Comparison of ENCODE assay signal across 9 cellular contexts in the genomic region with DNA sequence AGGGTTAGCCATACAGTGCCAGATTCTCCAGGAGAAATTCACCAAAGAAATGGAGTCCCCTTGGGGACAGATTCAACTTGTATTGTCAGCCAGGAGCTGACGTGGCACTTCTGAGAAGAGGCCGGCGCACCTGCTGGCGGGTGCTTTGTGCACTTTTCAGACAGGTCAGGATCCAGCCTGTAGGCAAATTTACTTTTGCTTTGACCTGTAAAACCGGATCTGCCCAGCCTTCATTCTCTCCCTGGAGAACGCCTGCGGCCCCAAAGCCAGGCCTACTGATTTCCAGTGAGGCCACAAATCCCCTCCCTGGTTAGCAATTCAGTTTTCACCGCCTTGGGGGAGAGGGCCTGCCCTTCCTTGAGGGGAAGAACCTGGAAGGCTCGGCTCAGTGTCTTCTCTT. TPM values are rescaled to one million over a fixed set of nuclear protein-coding genes. Genes with fewer than 3 reads are reported as not detected.
DNase-seq lines count a peak whose midpoint lies in the region; ATAC-seq, FAIRE-seq and TF ChIP-seq lines count a peak whose summit lies in the region.
"Had no signal": no experiment of that assay in that cellular context is flagged by ENCODE, and none has a peak within 500 bp of the region (broad histone marks: within the 10 kb centered on the region; RNA-seq: fewer than 3 reads in every experiment).

No MANE protein-coding gene starts in this region.

- H3K36me3 ChIP-seq in bronchial epithelial cell (ENCODE audit: control insufficient read depth, insufficient read depth, low read length): no peaks in the 10 kb centered on the region

- H3K27me3 ChIP-seq in bronchial epithelial cell (ENCODE audit: control insufficient read depth, insufficient read depth, low read length): no peaks in the 10 kb centered on the region

- no peak overlapping the region for H3K4me3 ChIP-seq in bronchial epithelial cell (ENCODE audit: low read depth, low read length)

- no peak for FAIRE-seq in bronchial epithelial cell (lab: Jason Lieb, UNC)

- intact Hi-C loops in sciatic nerve (cut with DNase I): no loop called here

- peak; percentile 67 for DNase-seq in bronchial epithelial cell (ENCODE audit: low read depth)
- DNase-seq in stimulated activated CD4-positive, alpha-beta T cell treated with anti-CD3 and anti-CD28 coated beads, Interleukin-4, amount 100 ng/mL, for 4 hours: no peak
- DNase-seq in NCI-H1105 (lab: John Stamatoyannopoulos, UW): no peak
- no peak for DNase-seq in sciatic nerve (ENCODE audit: low spot score)
- no peak for DNase-seq in OCI-M1 (lab: John Stamatoyannopoulos, UW)
- DNase-seq: CD8-positive, alpha-beta T cell had no signal

- peak overlapping the region; percentile 74 for H3K27ac ChIP-seq in C4-2B

- ATAC-seq in GM19328 (IDR thresholded peaks at IDR 0.05; ENCODE audit: unreplicated experiment): peak; percentile 57
- peak; percentile 49 for ATAC-seq in HG03460 (IDR thresholded peaks at IDR 0.05; ENCODE audit: unreplicated experiment)
- no peak for ATAC-seq in sciatic nerve
- ATAC-seq: CD8-positive, alpha-beta T cell had no signal

- no peak; the same call in 1 of the 2 replicates for TF ChIP-seq CTCF in C4-2B (conservative IDR thresholded peaks at IDR 0.05)
- TF ChIP-seq CTCF in bronchial epithelial cell (IDR thresholded peaks at IDR 0.05; ENCODE audit: insufficient read depth, low read length, severe bottlenecking): peak; percentile 5

RNA-seq across cellular contexts. Expression of gene P2RX4, which starts 17.4 kb away (rescaled TPM):
- total RNA-seq in bronchial epithelial cell (13.4 and 16.4 TPM in 2 replicates), sciatic nerve (24.2 TPM)
